ENCODE assay signal across 25 cellular contexts in genomic region chr7:75048435-75049379, GRCh38. TPM values are rescaled to one million over a fixed set of nuclear protein-coding genes. Genes with fewer than 3 reads are reported as not detected.
DNase-seq lines count a peak whose midpoint lies in the region; ATAC-seq and TF ChIP-seq lines count a peak whose summit lies in the region.
"Had no signal": no experiment of that assay in that cellular context is flagged by ENCODE, and none has a peak within 500 bp of the region (broad histone marks: within the 10 kb centered on the region; RNA-seq: fewer than 3 reads in every experiment).

No MANE protein-coding gene starts in this region.

- H3K4me1 ChIP-seq in IMR-90 (ENCODE audit: control insufficient read depth, insufficient read depth, low read length) = peaks cover 13% of the 10 kb centered on the region
- peaks cover 8 to 25% of the 10 kb centered on the region in 2 donors for H3K4me1 ChIP-seq in ascending aorta
- H3K4me1 ChIP-seq: BE2C, lower lobe of right lung, parathyroid adenoma had no signal

- H2AFZ ChIP-seq in IMR-90 (replicated peaks; ENCODE audit: low read length, poor library complexity) = no peak overlapping the region
- H2AFZ ChIP-seq: parathyroid adenoma had no signal

- TF ChIP-seq CTCF in IMR-90 (conservative IDR thresholded peaks at IDR 0.05; ENCODE audit: low read depth, low read length) (no peak), ascending aorta (IDR thresholded peaks at IDR 0.05) (no peak)

- WGBS in IMR-90 (ENCODE audit: extremely low coverage in 2 of 2, insufficient read length in 1 of 2), 2 experiments = 85% methylated on average over 4 of the region's 17 CpGs; no CpG with 5 or more reads in 1 of the 2 experiments

- ATAC-seq in IMR-90 (ENCODE audit: low read depth) = peak; percentile 57
- ATAC-seq in HG03196 (IDR thresholded peaks at IDR 0.05; ENCODE audit: unreplicated experiment) = no peak
- ATAC-seq: lower lobe of right lung, T-helper 17 cell had no signal

- peak overlapping the region; percentile 31 for H2BK5ac ChIP-seq in IMR-90 (ENCODE audit: low read depth, low read length, poor library complexity, severe bottlenecking)

- H3K18ac ChIP-seq in IMR-90 (ENCODE audit: low read depth, low read length) = peak overlapping the region; percentile 29

- H3K56ac ChIP-seq in IMR-90 (ENCODE audit: extremely low read depth, insufficient read depth, low read length) = peak overlapping the region; percentile 54; the same call in 1 of the 2 replicates

- H3K9ac ChIP-seq in IMR-90 (ENCODE audit: low read depth, low read length) = no peak overlapping the region
- H3K9ac ChIP-seq: parathyroid adenoma had no signal

- no peak overlapping the region for H3K4me2 ChIP-seq in IMR-90 (ENCODE audit: low read depth, low read length)

- in situ Hi-C loops in IMR-90 (cut with MboI; ENCODE audit: low sequenced_read_pairs) = no loop called here

- H3K14ac ChIP-seq in IMR-90 (replicated peaks; ENCODE audit: low read depth, low read length) = 0 out of 2 replicates have a peak overlapping the region, but pooled peaks have one; percentile 40

- H3K36me3 ChIP-seq in IMR-90 (ENCODE audit: control insufficient read depth, insufficient read depth, low read length) (peaks cover 37% of the 10 kb centered on the region), ascending aorta (peaks cover 19 to 36% of the 10 kb centered on the region in 2 donors)

- H2BK120ac ChIP-seq in IMR-90 (ENCODE audit: low read depth, low read length) = peak overlapping the region; percentile 75

- H3K9me3 ChIP-seq in IMR-90 (ENCODE audit: control insufficient read depth, insufficient read depth, low read length) (no peaks in the 10 kb centered on the region), ascending aorta (no peaks in the 10 kb centered on the region)
- H3K9me3 ChIP-seq: BE2C, esophagus squamous epithelium, heart right ventricle, lower lobe of right lung had no signal

- H3K27ac ChIP-seq in IMR-90 (ENCODE audit: insufficient read depth, low read length) = peak overlapping the region; percentile 31
- H3K27ac ChIP-seq in ascending aorta = peak overlapping the region; percentile 68 to 78
- H3K27ac ChIP-seq: cardiac muscle cell, esophagus squamous epithelium, heart right ventricle, lower lobe of right lung, parathyroid adenoma, VCaP had no signal

- H3K9me1 ChIP-seq in IMR-90 (ENCODE audit: insufficient read depth, low read length) = peaks cover 24% of the 10 kb centered on the region

- H3K27me3 ChIP-seq in IMR-90 (ENCODE audit: control insufficient read depth, insufficient read depth, low read length) (no peaks in the 10 kb centered on the region), ascending aorta (no peaks in the 10 kb centered on the region)
- H3K27me3 ChIP-seq: BE2C, cardiac muscle cell, esophagus squamous epithelium, heart right ventricle had no signal

- H4K20me1 ChIP-seq in IMR-90 (ENCODE audit: insufficient read depth, low read length) = no peaks in the 10 kb centered on the region; the same call in 1 of the 2 replicates

- H3K79me1 ChIP-seq in IMR-90 (ENCODE audit: low read depth in 1 of 2, low read length in 2 of 2) = peaks cover 11 to 53% of the 10 kb centered on the region in 2 experiments

- H3K4me3 ChIP-seq in IMR-90 (ENCODE audit: insufficient read depth, low read depth, low read length) (no peak overlapping the region), ascending aorta (no peak overlapping the region)
- H3K4me3 ChIP-seq: cardiac muscle cell, esophagus squamous epithelium, heart right ventricle, lower lobe of right lung had no signal

- H2AK5ac ChIP-seq in IMR-90 (ENCODE audit: low read depth, low read length) = peak overlapping the region; percentile 67

- no peak for TF ChIP-seq RAD21 in IMR-90 (IDR thresholded peaks at IDR 0.05; ENCODE audit: low read length)

- peak overlapping the region; percentile 56 for H4K91ac ChIP-seq in IMR-90 (ENCODE audit: insufficient read depth, low read depth, low read length)

- POLR2A ChIA-PET in IMR-90 (lab: Charles Lee; ENCODE audit: unreplicated experiment) = no interaction called here

- CTCF ChIA-PET in IMR-90 (lab: Yijun Ruan, JAX) = no interaction called here

- intact Hi-C loops in IMR-90 (cut with micrococcal nuclease) (no loop called here), ascending aorta (cut with DNase I) (loop anchor here (5.0 kb wide), 1 partner anchor 631 kb away; no protein-coding TSS in a partner anchor)

- DNase-seq in IMR-90 (peak; percentile 75), ascending aorta (ENCODE audit: low spot score in 2 of 2) (no peak), fibroblast of peridontal ligament (ENCODE audit: extremely low read depth) (peak; percentile 74), stromal cell of bone marrow (ENCODE audit: low read depth) (peak; percentile 27), cerebellar cortex (ENCODE audit: low spot score) (no peak)
- no peak for DNase-seq in stimulated activated CD8-positive, alpha-beta memory T cell treated with anti-CD3 and anti-CD28 coated beads, Interleukin-4, amount 100 ng/mL, for 48 hours
- DNase-seq: activated CD4-positive, alpha-beta T cell treated with anti-CD3 and anti-CD28 coated beads, Interleukin-2, amount 50 U/mL, for 48 hours; activated T-cell treated with anti-CD3 and anti-CD28 coated beads, Interleukin-2, amount 50 U/mL, for 1 hour; BE2C; effector CD4-positive, alpha-beta T cell; esophagus squamous epithelium; heart right ventricle; immature natural killer cell; lower lobe of right lung; NCI-H1105 treated with DMSO at 0.1 percent for 48 hours; NCI-H2107; NCI-H510A treated with DMSO at 0.1 percent for 48 hours; Right ventricle myocardium superior; stimulated activated naive CD4-positive, alpha-beta T cell treated with Interleukin-2 at 50 U/mL for 16 hours; T-helper 17 cell; trophoblast cell had no signal

- BruUV-seq in IMR-90 (replicated peaks; lab: Mats Ljungman, UMichigan) = no TSS peak

- H2BK20ac ChIP-seq in IMR-90 (ENCODE audit: low read depth, low read length) = peak overlapping the region; percentile 44; the same call in 1 of the 2 replicates

- H2BK15ac ChIP-seq in IMR-90 (ENCODE audit: low read depth, low read length) = peak overlapping the region; percentile 64; the same call in 1 of the 3 replicates

- dilution Hi-C loops in IMR-90 (cut with HindIII; ENCODE audit: low sequenced_read_pairs, unreplicated experiment) = no loop called here

- no peak overlapping the region for H3K23ac ChIP-seq in IMR-90 (ENCODE audit: low read depth, low read length)

- no peak for TF ChIP-seq POLR2A in IMR-90 (IDR thresholded peaks at IDR 0.05; ENCODE audit: low read depth, low read length)

- H2AK9ac ChIP-seq in IMR-90 (replicated peaks; ENCODE audit: low read depth, low read length, poor library complexity) = peak overlapping the region; percentile 6

- H4K8ac ChIP-seq in IMR-90 (ENCODE audit: low read depth in 2 of 2, low read length in 2 of 2) = peak overlapping the region; percentile 42 to 53; a peak in 2 of 4 replicates

- H4K5ac ChIP-seq in IMR-90 (ENCODE audit: low read depth, low read length) = peak overlapping the region; percentile 30

- peak overlapping the region; percentile 66 for H3K4ac ChIP-seq in IMR-90 (ENCODE audit: low read depth, low read length)

TF ChIP-seq in IMR-90, 13 proteins besides CTCF, POLR2A, EP300 and RAD21:
- peak; percentile 42; the same call in 1 of the 2 replicates for TF ChIP-seq FOS (IDR thresholded peaks at IDR 0.05; ENCODE audit: low read depth, low read length)
- no peak for TF ChIP-seq MAZ (IDR thresholded peaks at IDR 0.05; ENCODE audit: borderline replicate concordance, low read depth, low read length)

RNA-seq across cellular contexts. Expression of gene RCC1L, which starts 24.9 kb away (rescaled TPM):
- 48.2 and 57.2 TPM in 2 replicates for total RNA-seq in IMR-90 (2012; rRNA removed)
- 36.0 and 43.3 TPM in 2 replicates for polyA plus RNA-seq in IMR-90 (2012; rRNA removed)
- 46.6 and 63.4 TPM in 2 replicates for polyA plus RNA-seq in IMR-90 (2012; cell fraction: cytosol; rRNA removed)
- polyA plus RNA-seq in IMR-90 (2012; cell fraction: nucleus; rRNA removed; ENCODE audit: low replicate concordance) = 28.6 and 29.2 TPM in 2 replicates
- 25.2 TPM for total RNA-seq in ascending aorta

RNA-seq across cellular contexts. Expression of gene GTF2IRD2B, which starts 43.7 kb away (rescaled TPM):
- total RNA-seq in IMR-90 (2012; rRNA removed) (9.9 and 11.9 TPM in 2 replicates), ascending aorta (38.4 TPM)
- polyA plus RNA-seq in IMR-90 (2012; rRNA removed) = 12.7 and 13.8 TPM in 2 replicates
- polyA plus RNA-seq in IMR-90 (2012; cell fraction: cytosol; rRNA removed) = 5.2 and 24.9 TPM in 2 replicates
- 23.3 and 51.0 TPM in 2 replicates for polyA plus RNA-seq in IMR-90 (2012; cell fraction: nucleus; rRNA removed; ENCODE audit: low replicate concordance)

Comparison
In these comparisons a context has a peak if more than half of its experiments do, and no peak if none do; other contexts are left out.
1. DNase-seq: peak in IMR-90 (single experiment), fibroblast of peridontal ligament (single experiment) and stromal cell of bone marrow (single experiment); none in ascending aorta (0 of 2), cerebellar cortex (single experiment) and stimulated activated CD8-positive, alpha-beta memory T cell treated with anti-CD3 and anti-CD28 coated beads, Interleukin-4, amount 100 ng/mL, for 48 hours (single experiment).